Comparison of ENCODE assay signal across 13 cellular contexts in genomic region chr10:79433324-79434222, GRCh38. TPM values are rescaled to one million over a fixed set of nuclear protein-coding genes. Genes with fewer than 3 reads are reported as not detected.
DNase-seq lines count a peak whose midpoint lies in the region; ATAC-seq, FAIRE-seq and TF ChIP-seq lines count a peak whose summit lies in the region.
"Had no signal": no experiment of that assay in that cellular context is flagged by ENCODE, and none has a peak within 500 bp of the region (broad histone marks: within the 10 kb centered on the region; RNA-seq: fewer than 3 reads in every experiment).

No MANE protein-coding gene starts in this region.

- H3K27ac Mint-ChIP-seq in MCF 10A (ENCODE audit: low read depth, unreplicated experiment): no peak overlapping the region
- H3K27ac Mint-ChIP-seq in glutamatergic neuron (ENCODE audit: unreplicated experiment): no peak overlapping the region
- no peak overlapping the region for H3K27ac Mint-ChIP-seq in endodermal cell

- DNase-seq in breast epithelium (ENCODE audit: low spot score in 2 of 2): no peak
- DNase-seq in MCF 10A (ENCODE audit: unreplicated experiment): no peak
- DNase-seq in glutamatergic neuron: peak; percentile 3
- no peak for DNase-seq in prostate gland (ENCODE audit: low spot score)
- DNase-seq in urothelium cell line (ENCODE audit: low spot score): no peak
- DNase-seq in occipital lobe (lab: John Stamatoyannopoulos, UW): no peak
- no peak for DNase-seq in endodermal cell
- DNase-seq: DMS53, mesendoderm, NCI-H146 had no signal

- peaks cover 20 to 23% of the 10 kb centered on the region in 2 donors for H3K4me1 ChIP-seq in breast epithelium
- H3K4me1 ChIP-seq in prostate gland (replicated peaks): peaks cover 9% of the 10 kb centered on the region
- peaks cover 6% of the 10 kb centered on the region for H3K4me1 ChIP-seq in endodermal cell (ENCODE audit: control insufficient read depth, insufficient read depth, low read length)

- FAIRE-seq in urothelium cell line (lab: Jason Lieb, UNC): peak; percentile 65

- ATAC-seq in HG03565 (IDR thresholded peaks at IDR 0.05; ENCODE audit: unreplicated experiment): no peak

- H3K36me3 Mint-ChIP-seq in MCF 10A (ENCODE audit: insufficient read depth, unreplicated experiment) (no peaks in the 10 kb centered on the region), glutamatergic neuron (ENCODE audit: unreplicated experiment) (no peaks in the 10 kb centered on the region), endodermal cell (ENCODE audit: low read depth) (peaks cover 3% of the 10 kb centered on the region)

- no peak overlapping the region for H3K9ac ChIP-seq in endodermal cell (ENCODE audit: extremely low read depth, low read length, poor library complexity, severe bottlenecking)

- H3K4me3 Mint-ChIP-seq in MCF 10A (ENCODE audit: unreplicated experiment): no peak overlapping the region
- no peak overlapping the region for H3K4me3 Mint-ChIP-seq in glutamatergic neuron (ENCODE audit: unreplicated experiment)
- no peak overlapping the region for H3K4me3 Mint-ChIP-seq in endodermal cell

- 71% methylated on average over 13 of the region's 13 CpGs for WGBS in prostate gland
- WGBS in endodermal cell (ENCODE audit: insufficient coverage in 1 of 2, insufficient read length in 1 of 2), 2 experiments: 89 to 96% methylated on average over 10 to 13 of the region's 13 CpGs

- POLR2A ChIA-PET in MCF 10A (lab: Yijun Ruan, JAX): interaction anchor here (0.6 kb wide), 1 partner anchor 58 kb away, joined by 3 read pairs; no protein-coding TSS in a partner anchor

- TF ChIP-seq CTCF in breast epithelium (IDR thresholded peaks at IDR 0.05) (no peak), MCF 10A (IDR thresholded peaks at IDR 0.05; ENCODE audit: unreplicated experiment) (no peak), glutamatergic neuron (IDR thresholded peaks at IDR 0.05; ENCODE audit: partially characterized antibody, unreplicated experiment) (no peak), prostate gland (IDR thresholded peaks at IDR 0.05) (no peak), endodermal cell (conservative IDR thresholded peaks at IDR 0.05) (no peak)

- H3K4me3 ChIP-seq in breast epithelium: peak overlapping the region in 1 of 3 donors; percentile 48
- H3K4me3 ChIP-seq in prostate gland: no peak overlapping the region
- H3K4me3 ChIP-seq in endodermal cell (ENCODE audit: low read length): no peak overlapping the region

- H3K4me1 Mint-ChIP-seq in MCF 10A (ENCODE audit: insufficient read depth, unreplicated experiment): peaks cover 5% of the 10 kb centered on the region
- peaks cover 31% of the 10 kb centered on the region for H3K4me1 Mint-ChIP-seq in glutamatergic neuron (ENCODE audit: low read depth, unreplicated experiment)
- H3K4me1 Mint-ChIP-seq in endodermal cell: peaks cover 21% of the 10 kb centered on the region

- H3K9me3 Mint-ChIP-seq in MCF 10A (ENCODE audit: unreplicated experiment) (no peaks in the 10 kb centered on the region), glutamatergic neuron (ENCODE audit: unreplicated experiment) (peaks cover 2% of the 10 kb centered on the region), endodermal cell (no peaks in the 10 kb centered on the region)
- H3K9me3 Mint-ChIP-seq: activated T-cell treated with anti-CD3 and anti-CD28 coated beads, Interleukin-2, amount 50 U/mL, for 24 hours had no signal

- H3K36me3 ChIP-seq in breast epithelium (no peaks in the 10 kb centered on the region), prostate gland (no peaks in the 10 kb centered on the region), endodermal cell (ENCODE audit: control insufficient read depth, insufficient read depth, low read length) (peaks cover 8% of the 10 kb centered on the region)

- BruUV-seq in MCF 10A (replicated peaks; lab: Mats Ljungman, UMichigan): no TSS peak

- H3K27me3 ChIP-seq in breast epithelium (no peaks in the 10 kb centered on the region), prostate gland (replicated peaks; ENCODE audit: insufficient read depth) (no peaks in the 10 kb centered on the region), endodermal cell (ENCODE audit: control insufficient read depth, insufficient read depth, low read length, poor library complexity, severe bottlenecking) (no peaks in the 10 kb centered on the region)

- intact Hi-C loops in breast epithelium (cut with DNase I; ENCODE audit: low total_unique reads) (no loop called here), MCF 10A (cut with micrococcal nuclease) (no loop called here), prostate gland (cut with DNase I) (no loop called here)

- CTCF ChIA-PET in MCF 10A (lab: Yijun Ruan, JAX): no interaction called here

- H3K27ac ChIP-seq in breast epithelium (peak overlapping the region; percentile 90 to 96), prostate gland (peak overlapping the region; percentile 79 to 80), endodermal cell (ENCODE audit: low read depth, low read length) (no peak overlapping the region)
- H3K27ac ChIP-seq: VCaP had no signal

- TF ChIP-seq POLR2A in breast epithelium (IDR thresholded peaks at IDR 0.05): no peak
- TF ChIP-seq POLR2A in prostate gland (IDR thresholded peaks at IDR 0.05): no peak

- H3K9me3 ChIP-seq in breast epithelium: no peaks in the 10 kb centered on the region
- no peaks in the 10 kb centered on the region for H3K9me3 ChIP-seq in prostate gland
- no peaks in the 10 kb centered on the region for H3K9me3 ChIP-seq in endodermal cell (ENCODE audit: control insufficient read depth, low read length)

- H3K27me3 Mint-ChIP-seq in MCF 10A (ENCODE audit: insufficient read depth, unreplicated experiment) (no peaks in the 10 kb centered on the region), glutamatergic neuron (ENCODE audit: unreplicated experiment) (peaks cover 10% of the 10 kb centered on the region), endodermal cell (ENCODE audit: insufficient read depth) (no peaks in the 10 kb centered on the region)

RNA-seq across cellular contexts. Expression of gene ZCCHC24, which starts 11.9 kb away (rescaled TPM):
- 10 to 100 TPM; 18.7 to 50.8 (median 48.8) TPM for total RNA-seq in breast epithelium
- 2.8 and 3.1 TPM in 2 replicates for total RNA-seq in MCF 10A (2022)
- 3.0 TPM for total RNA-seq in glutamatergic neuron (ENCODE audit: unreplicated experiment)
- 10 to 100 TPM; 20.8 to 51.2 TPM for total RNA-seq in prostate gland
- 6.2 TPM for total RNA-seq in occipital lobe
- total RNA-seq in endodermal cell: 10 to 100 TPM in 1 of 2 donors, 1 to 10 TPM in 1; 7.6 to 10.7 TPM
- 11.2 TPM for polyA plus RNA-seq in endodermal cell (2013, experiment 1 of 2)
- polyA plus RNA-seq in endodermal cell (2013, experiment 2 of 2): 11.5 TPM
